Comparison of ENCODE assay signal across 8 cellular contexts in the genomic region with DNA sequence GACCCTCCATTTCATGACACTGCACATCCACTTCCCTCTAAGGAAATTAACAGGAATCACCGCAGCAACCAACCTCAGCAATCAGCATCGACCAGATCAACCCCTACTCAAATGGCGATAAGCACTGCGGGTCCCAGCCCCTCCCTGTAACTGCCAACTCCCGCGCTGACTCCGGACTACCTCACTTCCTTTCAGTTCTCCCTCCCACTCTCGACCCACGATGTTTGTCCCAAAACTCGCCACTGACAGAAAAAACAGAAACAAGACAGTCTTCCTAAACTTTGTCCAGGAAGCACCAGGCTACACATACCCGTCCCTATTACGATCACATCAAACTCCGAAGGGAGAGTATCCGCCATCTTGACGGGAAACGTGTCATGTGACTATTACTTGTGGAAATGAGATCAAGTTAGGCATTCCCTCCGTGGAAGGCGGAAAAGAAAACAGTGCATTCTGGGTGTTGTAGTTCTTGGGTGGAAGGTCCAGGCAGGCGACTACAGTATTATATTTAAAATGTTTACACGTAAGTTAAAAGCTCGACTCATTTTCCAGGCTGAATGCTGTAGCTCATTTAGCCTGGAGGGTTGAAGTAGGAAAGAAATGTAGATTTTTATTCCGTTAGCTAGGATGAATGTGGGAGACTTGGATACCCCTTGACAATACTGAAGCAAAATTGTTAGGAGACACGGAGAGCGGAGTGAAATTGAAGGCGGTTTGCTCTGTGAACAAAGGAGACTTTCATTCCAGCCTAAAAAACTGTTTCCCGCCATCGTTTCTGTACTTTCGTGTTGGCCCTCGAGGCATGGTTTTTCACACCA. TPM values are rescaled to one million over a fixed set of nuclear protein-coding genes. Genes with fewer than 3 reads are reported as not detected.
A peak's percentile ranks its signal among the peaks of the same experiment; 100 is the strongest.
DNase-seq lines count a peak whose midpoint lies in the region; ATAC-seq and TF ChIP-seq lines count a peak whose summit lies in the region.

A gene with protein sequence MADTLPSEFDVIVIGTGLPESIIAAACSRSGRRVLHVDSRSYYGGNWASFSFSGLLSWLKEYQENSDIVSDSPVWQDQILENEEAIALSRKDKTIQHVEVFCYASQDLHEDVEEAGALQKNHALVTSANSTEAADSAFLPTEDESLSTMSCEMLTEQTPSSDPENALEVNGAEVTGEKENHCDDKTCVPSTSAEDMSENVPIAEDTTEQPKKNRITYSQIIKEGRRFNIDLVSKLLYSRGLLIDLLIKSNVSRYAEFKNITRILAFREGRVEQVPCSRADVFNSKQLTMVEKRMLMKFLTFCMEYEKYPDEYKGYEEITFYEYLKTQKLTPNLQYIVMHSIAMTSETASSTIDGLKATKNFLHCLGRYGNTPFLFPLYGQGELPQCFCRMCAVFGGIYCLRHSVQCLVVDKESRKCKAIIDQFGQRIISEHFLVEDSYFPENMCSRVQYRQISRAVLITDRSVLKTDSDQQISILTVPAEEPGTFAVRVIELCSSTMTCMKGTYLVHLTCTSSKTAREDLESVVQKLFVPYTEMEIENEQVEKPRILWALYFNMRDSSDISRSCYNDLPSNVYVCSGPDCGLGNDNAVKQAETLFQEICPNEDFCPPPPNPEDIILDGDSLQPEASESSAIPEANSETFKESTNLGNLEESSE (minus strand): TSS at position 385 of the 818 bp plus-strand sequence. CDS start 26 bp downstream, at position 359.

- H3K4me1 ChIP-seq in breast epithelium, result no peaks in the 10 kb centered on the region

- peak within 1 kb of the TSS; percentile 50 to 68 (median 51) for H3K4me3 ChIP-seq in breast epithelium

- DNase-seq in SW480 (ENCODE audit: low spot score) (peak; percentile 80), breast epithelium (ENCODE audit: low spot score in 2 of 2) (peak in 1 of 2 donors; percentile 68), inferior parietal cortex (ENCODE audit: extremely low spot score) (peak; percentile 92), KG1 (lab: John Stamatoyannopoulos, UW) (no peak), OCI-M2 (lab: John Stamatoyannopoulos, UW; ENCODE audit: unreplicated experiment) (no peak)
- peak; percentile 15 to 56 (median 23) for DNase-seq in stimulated activated CD4-positive, alpha-beta T cell treated with anti-CD3 and anti-CD28 coated beads, Interleukin-12 subunit alpha, Interleukin-12 subunit beta, amount 100 ng/mL, for 48 hours (ENCODE audit: low read depth in 2 of 3, low spot score in 1 of 3)

- intact Hi-C loops in breast epithelium (cut with DNase I; ENCODE audit: low total_unique reads), result no loop called here

- peak; percentile 100 for ATAC-seq in GM18517 (IDR thresholded peaks at IDR 0.05; ENCODE audit: unreplicated experiment)
- ATAC-seq in HG02981 (IDR thresholded peaks at IDR 0.05; ENCODE audit: unreplicated experiment), result peak; percentile 99

- TF ChIP-seq CTCF in breast epithelium (IDR thresholded peaks at IDR 0.05), result no peak

- no peaks in the 10 kb centered on the region for H3K9me3 ChIP-seq in breast epithelium

- no peak for TF ChIP-seq POLR2A in breast epithelium (IDR thresholded peaks at IDR 0.05)

- no peaks in the 10 kb centered on the region for H3K36me3 ChIP-seq in breast epithelium

- H3K27me3 ChIP-seq in breast epithelium, result peaks cover 0 to 18% of the 10 kb centered on the region in 2 donors

- peak within 1 kb of the TSS; percentile 87 to 89 for H3K27ac ChIP-seq in breast epithelium

RNA-seq across cellular contexts. Expression of the gene that starts here (rescaled TPM):
- total RNA-seq in breast epithelium, result 10 to 100 TPM; 18.4 to 37.2 (median 22.9) TPM

Comparison
In these comparisons a context has a peak if more than half of its experiments do, and no peak if none do; other contexts are left out.
1. DNase-seq: peak in SW480 (single experiment), inferior parietal cortex (single experiment) and stimulated activated CD4-positive, alpha-beta T cell treated with anti-CD3 and anti-CD28 coated beads, Interleukin-12 subunit alpha, Interleukin-12 subunit beta, amount 100 ng/mL, for 48 hours (3 of 3); none in KG1 (single experiment) and OCI-M2 (single experiment).